ENCODE assay signal across 1 cellular context in the genomic region with DNA sequence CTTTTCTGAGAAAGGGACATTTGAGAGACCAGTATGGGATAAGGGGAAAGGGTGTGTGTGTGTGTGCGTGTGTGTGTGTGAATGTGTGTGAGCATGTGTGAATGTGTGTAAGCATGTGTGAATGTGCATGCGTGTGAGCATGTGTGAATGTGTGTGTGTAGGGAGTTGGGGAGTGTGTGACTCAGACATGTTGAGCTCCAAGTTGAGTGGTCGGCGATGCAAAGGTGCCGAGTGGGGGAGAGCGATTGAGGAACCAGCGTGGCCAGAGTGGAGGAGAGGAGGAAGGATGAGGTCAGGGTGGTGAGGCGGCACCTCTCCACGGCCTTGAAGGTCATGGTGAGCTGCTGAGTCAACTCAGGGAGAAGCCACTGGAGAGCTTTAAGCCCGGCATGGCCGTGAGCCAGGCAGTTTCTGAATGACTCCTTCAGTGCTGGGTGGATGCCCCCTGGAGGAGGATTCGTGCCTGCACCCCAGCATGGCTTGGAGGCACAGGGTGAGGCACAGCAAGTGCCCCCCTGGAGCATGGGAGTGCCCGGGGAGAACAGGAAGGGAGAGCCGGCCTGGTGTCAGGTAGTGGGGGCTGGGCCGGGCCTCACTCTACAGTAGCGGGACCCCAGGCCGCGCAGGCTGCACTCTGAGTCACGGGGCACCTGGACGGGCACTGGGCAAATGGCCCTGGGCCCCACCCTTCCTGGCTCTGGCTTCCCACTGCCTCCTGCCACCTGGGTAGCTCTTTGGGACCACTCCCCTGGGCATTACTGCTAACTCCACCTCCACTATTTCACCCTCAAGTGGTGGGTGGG.
TF ChIP-seq lines count a peak whose summit lies in the region.

No MANE protein-coding gene starts in this region.

TF ChIP-seq in K562, 482 proteins besides CTCF, POLR2A, EP300 and RAD21 (continued from another document and continues in another):
- TF ChIP-seq TCF7L2 (IDR thresholded peaks at IDR 0.05; ENCODE audit: low read depth, low read length) (no peak), CHD1 (IDR thresholded peaks at IDR 0.05; ENCODE audit: low read length) (no peak), TSC22D4 (tag; IDR thresholded peaks at IDR 0.05) (no peak), ZNF764 (CRISPR knock-in tag; IDR thresholded peaks at IDR 0.05; ENCODE audit: low read depth) (no peak), SREBF1 (IDR thresholded peaks at IDR 0.05; ENCODE audit: borderline replicate concordance, low read depth, low read length) (no peak), MCM7 (IDR thresholded peaks at IDR 0.05) (peak in 1 of 2 experiments; percentile 93; a peak in 2 of 4 replicates), KHSRP (IDR thresholded peaks at IDR 0.05) (peak; percentile 47; the same call in 1 of the 2 replicates), ZNF785 (CRISPR knock-in tag; IDR thresholded peaks at IDR 0.05) (no peak), RBM39 (optimal IDR thresholded peaks at IDR 0.05; ENCODE audit: low read depth, low read length) (no peak), ETV6 (IDR thresholded peaks at IDR 0.05; ENCODE audit: borderline replicate concordance in 1 of 2, low read depth in 2 of 2, low read length in 1 of 2) (no peak), ETV6 (CRISPR knock-in tag; IDR thresholded peaks at IDR 0.05; ENCODE audit: borderline replicate concordance) (no peak), KLF10 (CRISPR knock-in tag; IDR thresholded peaks at IDR 0.05) (no peak), ETV1 (tag; conservative IDR thresholded peaks at IDR 0.05; ENCODE audit: low read depth) (peak; percentile 38), JUN (IDR thresholded peaks at IDR 0.05; ENCODE audit: borderline replicate concordance, low read depth, low read length) (peak; percentile 66; the same call in 1 of the 2 replicates), JUN (CRISPR knock-in tag; IDR thresholded peaks at IDR 0.05; ENCODE audit: borderline replicate concordance) (0 out of 2 replicates have a peak, but pooled peaks have one; percentile 21), ZNF140 (CRISPR knock-in tag; IDR thresholded peaks at IDR 0.05) (no peak), UBTF (IDR thresholded peaks at IDR 0.05; ENCODE audit: borderline replicate concordance in 1 of 2, low read depth in 2 of 2, low read length in 2 of 2) (peak in 1 of 2 experiments; percentile 16; a peak in 1 of 4 replicates), E4F1 (CRISPR knock-in tag; IDR thresholded peaks at IDR 0.05; ENCODE audit: borderline replicate concordance) (no peak), ARID3B (CRISPR knock-in tag; IDR thresholded peaks at IDR 0.05; ENCODE audit: borderline replicate concordance) (no peak), KAT7 (CRISPR knock-in tag; IDR thresholded peaks at IDR 0.05; ENCODE audit: borderline replicate concordance) (no peak), TCF3 (CRISPR knock-in tag; IDR thresholded peaks at IDR 0.05) (peak; percentile 32; the same call in 1 of the 2 replicates), NR2F6 (CRISPR knock-in tag; IDR thresholded peaks at IDR 0.05) (no peak), RBM25 (IDR thresholded peaks at IDR 0.05; ENCODE audit: low read depth, low read length, severe bottlenecking) (no peak), ZNF511 (CRISPR knock-in tag; IDR thresholded peaks at IDR 0.05) (no peak), MCM3 (IDR thresholded peaks at IDR 0.05) (peak; percentile 82; the same call in 1 of the 2 replicates), ARHGAP35 (IDR thresholded peaks at IDR 0.05; ENCODE audit: partially characterized antibody) (peak; percentile 55), NR3C1 (CRISPR knock-in tag; IDR thresholded peaks at IDR 0.05) (no peak), NFIC (IDR thresholded peaks at IDR 0.05) (peak; percentile 95), MXD1 (CRISPR knock-in tag; IDR thresholded peaks at IDR 0.05; ENCODE audit: borderline replicate concordance, poor library complexity, severe bottlenecking) (no peak), ARNT (IDR thresholded peaks at IDR 0.05) (peak; percentile 36 to 78; a peak in 2 of 4 replicates), CHD2 (IDR thresholded peaks at IDR 0.05; ENCODE audit: low read depth, low read length) (no peak), THRB (CRISPR knock-in tag; conservative IDR thresholded peaks at IDR 0.05) (peak; percentile 93; the same call in 1 of the 2 replicates), NEUROD1 (IDR thresholded peaks at IDR 0.05; ENCODE audit: borderline replicate concordance, low read depth, low read length, partially characterized antibody) (peak; percentile 44), FOXM1 (IDR thresholded peaks at IDR 0.05; ENCODE audit: low read depth) (no peak), FOXM1 (CRISPR knock-in tag; IDR thresholded peaks at IDR 0.05; ENCODE audit: low read depth) (no peak), FUS (optimal IDR thresholded peaks at IDR 0.05; ENCODE audit: low read depth, low read length) (no peak), BCOR (IDR thresholded peaks at IDR 0.05) (peak; percentile 79), SIN3A (IDR thresholded peaks at IDR 0.05; ENCODE audit: borderline replicate concordance in 2 of 2, control insufficient read depth in 1 of 2, low read depth in 2 of 2, low read length in 2 of 2) (no peak), ZNF384 (IDR thresholded peaks at IDR 0.05; ENCODE audit: low read depth, low read length) (no peak), PPARD (CRISPR knock-in tag; IDR thresholded peaks at IDR 0.05) (no peak), CCNT2 (IDR thresholded peaks at IDR 0.05; ENCODE audit: borderline replicate concordance, extremely low read depth, insufficient read length, low read depth, low read length) (no peak)
- TF ChIP-seq, protein P1, sequence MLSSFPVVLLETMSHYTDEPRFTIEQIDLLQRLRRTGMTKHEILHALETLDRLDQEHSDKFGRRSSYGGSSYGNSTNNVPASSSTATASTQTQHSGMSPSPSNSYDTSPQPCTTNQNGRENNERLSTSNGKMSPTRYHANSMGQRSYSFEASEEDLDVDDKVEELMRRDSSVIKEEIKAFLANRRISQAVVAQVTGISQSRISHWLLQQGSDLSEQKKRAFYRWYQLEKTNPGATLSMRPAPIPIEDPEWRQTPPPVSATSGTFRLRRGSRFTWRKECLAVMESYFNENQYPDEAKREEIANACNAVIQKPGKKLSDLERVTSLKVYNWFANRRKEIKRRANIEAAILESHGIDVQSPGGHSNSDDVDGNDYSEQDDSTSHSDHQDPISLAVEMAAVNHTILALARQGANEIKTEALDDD (IDR thresholded peaks at IDR 0.05) = no peak; the same call in 1 of the 2 replicates
- TF ChIP-seq, protein P2, sequence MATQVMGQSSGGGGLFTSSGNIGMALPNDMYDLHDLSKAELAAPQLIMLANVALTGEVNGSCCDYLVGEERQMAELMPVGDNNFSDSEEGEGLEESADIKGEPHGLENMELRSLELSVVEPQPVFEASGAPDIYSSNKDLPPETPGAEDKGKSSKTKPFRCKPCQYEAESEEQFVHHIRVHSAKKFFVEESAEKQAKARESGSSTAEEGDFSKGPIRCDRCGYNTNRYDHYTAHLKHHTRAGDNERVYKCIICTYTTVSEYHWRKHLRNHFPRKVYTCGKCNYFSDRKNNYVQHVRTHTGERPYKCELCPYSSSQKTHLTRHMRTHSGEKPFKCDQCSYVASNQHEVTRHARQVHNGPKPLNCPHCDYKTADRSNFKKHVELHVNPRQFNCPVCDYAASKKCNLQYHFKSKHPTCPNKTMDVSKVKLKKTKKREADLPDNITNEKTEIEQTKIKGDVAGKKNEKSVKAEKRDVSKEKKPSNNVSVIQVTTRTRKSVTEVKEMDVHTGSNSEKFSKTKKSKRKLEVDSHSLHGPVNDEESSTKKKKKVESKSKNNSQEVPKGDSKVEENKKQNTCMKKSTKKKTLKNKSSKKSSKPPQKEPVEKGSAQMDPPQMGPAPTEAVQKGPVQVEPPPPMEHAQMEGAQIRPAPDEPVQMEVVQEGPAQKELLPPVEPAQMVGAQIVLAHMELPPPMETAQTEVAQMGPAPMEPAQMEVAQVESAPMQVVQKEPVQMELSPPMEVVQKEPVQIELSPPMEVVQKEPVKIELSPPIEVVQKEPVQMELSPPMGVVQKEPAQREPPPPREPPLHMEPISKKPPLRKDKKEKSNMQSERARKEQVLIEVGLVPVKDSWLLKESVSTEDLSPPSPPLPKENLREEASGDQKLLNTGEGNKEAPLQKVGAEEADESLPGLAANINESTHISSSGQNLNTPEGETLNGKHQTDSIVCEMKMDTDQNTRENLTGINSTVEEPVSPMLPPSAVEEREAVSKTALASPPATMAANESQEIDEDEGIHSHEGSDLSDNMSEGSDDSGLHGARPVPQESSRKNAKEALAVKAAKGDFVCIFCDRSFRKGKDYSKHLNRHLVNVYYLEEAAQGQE (CRISPR knock-in tag; IDR thresholded peaks at IDR 0.05; ENCODE audit: low read depth) = no peak
